Comparison of ENCODE assay signal across 8 cellular contexts in genomic region chr6:69732640-69733039, GRCh38.
DNase-seq lines count a peak whose midpoint lies in the region; ATAC-seq and TF ChIP-seq lines count a peak whose summit lies in the region.

No MANE protein-coding gene starts in this region.

- H3K14ac ChIP-seq in IMR-90 (replicated peaks; ENCODE audit: low read depth, low read length): no peak overlapping the region

- no peak overlapping the region for H2BK120ac ChIP-seq in IMR-90 (ENCODE audit: low read depth, low read length)

- no peak overlapping the region for H3K4me2 ChIP-seq in IMR-90 (ENCODE audit: low read depth, low read length)

- H3K36me3 ChIP-seq in IMR-90 (ENCODE audit: control insufficient read depth, insufficient read depth, low read length) (no peaks in the 10 kb centered on the region), tibial artery (peaks cover 0 to 12% (median 8%) of the 10 kb centered on the region in 3 donors), vagina (peaks cover 0 to 7% of the 10 kb centered on the region in 2 donors)

- peaks cover 3% of the 10 kb centered on the region; the same call in 1 of the 2 replicates for H3K9me1 ChIP-seq in IMR-90 (ENCODE audit: insufficient read depth, low read length)

- no peak overlapping the region for H2BK20ac ChIP-seq in IMR-90 (ENCODE audit: low read depth, low read length)

- no peak overlapping the region for H2AFZ ChIP-seq in IMR-90 (replicated peaks; ENCODE audit: low read length, poor library complexity)

- POLR2A ChIA-PET in IMR-90 (lab: Charles Lee; ENCODE audit: unreplicated experiment): no interaction called here

- H3K23ac ChIP-seq in IMR-90 (ENCODE audit: low read depth, low read length): no peak overlapping the region

- H3K27me3 ChIP-seq in IMR-90 (ENCODE audit: control insufficient read depth, insufficient read depth, low read length) (no peaks in the 10 kb centered on the region), dorsolateral prefrontal cortex (no peaks in the 10 kb centered on the region), tibial artery (no peaks in the 10 kb centered on the region), vagina (no peaks in the 10 kb centered on the region)

- intact Hi-C loops in IMR-90 (cut with micrococcal nuclease) (loop anchor here (1.0 to 10.0 kb wide), 4 partner anchors 65 to 1098 kb away; partner anchors contain the start of genes ADGRB3 and LMBRD1), dorsolateral prefrontal cortex (cut with DNase I) (no loop called here), tibial artery (cut with DNase I; ENCODE audit: low total_unique reads) (no loop called here), vagina (cut with DNase I) (no loop called here)

- H4K5ac ChIP-seq in IMR-90 (ENCODE audit: low read depth, low read length): no peak overlapping the region

- H3K56ac ChIP-seq in IMR-90 (ENCODE audit: extremely low read depth, insufficient read depth, low read length): no peak overlapping the region

- H3K4me1 ChIP-seq in IMR-90 (ENCODE audit: control insufficient read depth, insufficient read depth, low read length): no peaks in the 10 kb centered on the region
- no peaks in the 10 kb centered on the region for H3K4me1 ChIP-seq in tibial artery
- no peaks in the 10 kb centered on the region for H3K4me1 ChIP-seq in vagina

- WGBS in IMR-90 (ENCODE audit: extremely low coverage in 2 of 2, insufficient read length in 1 of 2), 2 experiments: no CpG with 5 or more reads among the region's 2 CpGs

- H4K20me1 ChIP-seq in IMR-90 (ENCODE audit: insufficient read depth, low read length): no peaks in the 10 kb centered on the region

- no peak overlapping the region for H2BK15ac ChIP-seq in IMR-90 (ENCODE audit: low read depth, low read length)

- 0 out of 2 replicates have a peak, but pooled peaks have one; percentile 13 for TF ChIP-seq CTCF in AG10803 (conservative IDR thresholded peaks at IDR 0.05; ENCODE audit: low read length)
- TF ChIP-seq CTCF in IMR-90 (conservative IDR thresholded peaks at IDR 0.05; ENCODE audit: low read depth, low read length): 0 out of 2 replicates have a peak, but pooled peaks have one; percentile 23
- peak in 53 of 56 donors; percentile 18 to 68 (median 41) for TF ChIP-seq CTCF in dorsolateral prefrontal cortex (IDR thresholded peaks at IDR 0.05 in 54 of 56, conservative IDR thresholded peaks at IDR 0.05 in 2 of 56; ENCODE audit: low read depth in 1 of 56, partially characterized antibody in 56 of 56)
- TF ChIP-seq CTCF in tibial artery (IDR thresholded peaks at IDR 0.05): peak in 1 of 2 experiments; percentile 9
- TF ChIP-seq CTCF in vagina (IDR thresholded peaks at IDR 0.05): no peak

- BruUV-seq in IMR-90 (replicated peaks; lab: Mats Ljungman, UMichigan): no TSS peak

- H3K27ac ChIP-seq in IMR-90 (ENCODE audit: insufficient read depth, low read length) (no peak overlapping the region), dorsolateral prefrontal cortex (no peak overlapping the region), tibial artery (no peak overlapping the region), vagina (no peak overlapping the region)

- TF ChIP-seq RAD21 in IMR-90 (IDR thresholded peaks at IDR 0.05; ENCODE audit: low read length): 0 out of 2 replicates have a peak, but pooled peaks have one; percentile 5

- dilution Hi-C loops in IMR-90 (cut with HindIII; ENCODE audit: low sequenced_read_pairs, unreplicated experiment): no loop called here

- ATAC-seq in GM19328 (IDR thresholded peaks at IDR 0.05; ENCODE audit: unreplicated experiment) (peak; percentile 74), IMR-90 (ENCODE audit: low read depth) (peak; percentile 74; the same call in 1 of the 2 replicates)

- DNase-seq in AG10803 (ENCODE audit: low read depth) (peak; percentile 1), IMR-90 (no peak), dorsolateral prefrontal cortex (no peak), T-helper 9 cell (no peak), tibial artery (no peak), vagina (ENCODE audit: extremely low spot score in 2 of 2) (no peak)
- no peak for DNase-seq in stimulated activated CD4-positive, alpha-beta T cell treated with anti-CD3 and anti-CD28 coated beads, Interleukin-12 subunit alpha, Interleukin-12 subunit beta, amount 100 ng/mL, for 4 hours

- no peak overlapping the region for H3K9ac ChIP-seq in IMR-90 (ENCODE audit: low read depth, low read length)

- no peak overlapping the region for H2AK5ac ChIP-seq in IMR-90 (ENCODE audit: low read depth, low read length)

- TF ChIP-seq POLR2A in IMR-90 (IDR thresholded peaks at IDR 0.05; ENCODE audit: low read depth, low read length) (no peak), vagina (IDR thresholded peaks at IDR 0.05) (no peak)

- H2AK9ac ChIP-seq in IMR-90 (replicated peaks; ENCODE audit: low read depth, low read length, poor library complexity): no peak overlapping the region

- no peak overlapping the region for H3K4me3 ChIP-seq in AG10803 (ENCODE audit: low read length)
- no peak overlapping the region for H3K4me3 ChIP-seq in IMR-90 (ENCODE audit: insufficient read depth, low read depth, low read length)
- H3K4me3 ChIP-seq in dorsolateral prefrontal cortex: no peak overlapping the region
- no peak overlapping the region for H3K4me3 ChIP-seq in tibial artery
- no peak overlapping the region for H3K4me3 ChIP-seq in vagina

- no peaks in the 10 kb centered on the region for H3K9me3 ChIP-seq in IMR-90 (ENCODE audit: control insufficient read depth, insufficient read depth, low read length)
- H3K9me3 ChIP-seq in tibial artery: no peaks in the 10 kb centered on the region
- H3K9me3 ChIP-seq in vagina: no peaks in the 10 kb centered on the region

- in situ Hi-C loops in IMR-90 (cut with MboI; ENCODE audit: low sequenced_read_pairs): no loop called here

- H4K91ac ChIP-seq in IMR-90 (ENCODE audit: insufficient read depth, low read depth, low read length): no peak overlapping the region

- CTCF ChIA-PET in IMR-90 (lab: Yijun Ruan, JAX): no interaction called here

- H4K8ac ChIP-seq in IMR-90 (ENCODE audit: low read depth in 2 of 2, low read length in 2 of 2): no peak overlapping the region

- H2BK5ac ChIP-seq in IMR-90 (ENCODE audit: low read depth, low read length, poor library complexity, severe bottlenecking): no peak overlapping the region

- no peaks in the 10 kb centered on the region; a peak in 1 of 4 replicates for H3K79me1 ChIP-seq in IMR-90 (ENCODE audit: low read depth in 1 of 2, low read length in 2 of 2)

- H3K4ac ChIP-seq in IMR-90 (ENCODE audit: low read depth, low read length): no peak overlapping the region

- H3K18ac ChIP-seq in IMR-90 (ENCODE audit: low read depth, low read length): no peak overlapping the region

TF ChIP-seq in IMR-90, 13 proteins besides CTCF, POLR2A, EP300 and RAD21:
- TF ChIP-seq SMC3 (IDR thresholded peaks at IDR 0.05; ENCODE audit: low read depth, low read length) (no peak), FOS (IDR thresholded peaks at IDR 0.05; ENCODE audit: low read depth, low read length) (no peak), RCOR1 (IDR thresholded peaks at IDR 0.05; ENCODE audit: insufficient replicate concordance, low read length) (no peak), ELK1 (IDR thresholded peaks at IDR 0.05; ENCODE audit: borderline replicate concordance, low read depth, low read length) (no peak), MAZ (IDR thresholded peaks at IDR 0.05; ENCODE audit: borderline replicate concordance, low read depth, low read length) (no peak), CEBPB (IDR thresholded peaks at IDR 0.05; ENCODE audit: low read depth, low read length) (no peak), USF2 (IDR thresholded peaks at IDR 0.05; ENCODE audit: low read depth, low read length) (no peak), MXI1 (IDR thresholded peaks at IDR 0.05; ENCODE audit: borderline replicate concordance, low read depth, low read length) (no peak)
TF ChIP-seq in IMR-90: peak in this region for 0.

Comparison
In these comparisons a context has a peak if more than half of its experiments do, and no peak if none do; other contexts are left out.
1. CTCF ChIP-seq: peak in AG10803 (single experiment), IMR-90 (single experiment) and dorsolateral prefrontal cortex (53 of 56); none in vagina (0 of 3).